ENCODE assay signal across 8 cellular contexts in the genomic region with DNA sequence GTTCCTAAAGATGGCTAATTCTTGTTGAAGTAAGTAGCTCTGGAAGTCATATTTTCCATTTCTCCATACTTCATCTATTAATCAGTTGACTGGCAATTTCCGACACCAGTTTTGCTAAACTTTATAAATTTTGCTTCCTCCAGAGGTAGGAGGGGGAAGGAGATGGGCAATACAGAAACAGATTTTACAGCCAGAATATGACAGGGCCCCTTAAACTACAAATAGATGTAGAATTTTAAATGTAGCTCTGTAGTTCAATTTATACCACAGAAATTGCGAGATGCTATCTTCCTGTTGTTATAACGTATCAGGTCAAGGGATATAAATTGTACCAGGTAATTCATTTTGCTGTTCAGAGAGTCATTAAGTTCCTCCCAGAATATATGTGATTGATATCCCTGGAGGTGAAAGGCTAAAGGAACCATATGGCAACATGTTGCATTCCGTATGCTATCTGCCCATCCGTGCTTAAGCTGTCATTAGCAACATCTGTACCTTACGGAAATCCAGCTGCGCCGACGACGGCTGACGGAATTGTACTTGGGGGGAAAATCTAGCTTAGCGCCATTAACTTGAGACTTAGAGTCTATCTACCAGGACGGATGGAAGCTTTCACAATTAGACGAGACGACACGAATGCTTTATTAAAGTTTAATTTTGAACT. TPM values are rescaled to one million over a fixed set of nuclear protein-coding genes. Genes with fewer than 3 reads are reported as not detected.
DNase-seq lines count a peak whose midpoint lies in the region; ATAC-seq and TF ChIP-seq lines count a peak whose summit lies in the region.

No MANE protein-coding gene starts in this region.

- peak overlapping the region; percentile 85 to 98 for H3K9ac ChIP-seq in colonic mucosa (ENCODE audit: low read depth in 2 of 2, low read length in 2 of 2)

- H3K27ac ChIP-seq in RWPE2 (ENCODE audit: poor library complexity, severe bottlenecking): peak overlapping the region; percentile 92
- H3K27ac ChIP-seq in colonic mucosa: peak overlapping the region; percentile 100
- H3K27ac ChIP-seq in upper lobe of right lung: peak overlapping the region; percentile 100

- H3K36me3 ChIP-seq in RWPE2 (ENCODE audit: low read depth) (no peaks in the 10 kb centered on the region), colonic mucosa (no peaks in the 10 kb centered on the region), upper lobe of right lung (no peaks in the 10 kb centered on the region)

- TF ChIP-seq CTCF in RWPE2 (IDR thresholded peaks at IDR 0.05; ENCODE audit: poor library complexity, severe bottlenecking) (no peak), colonic mucosa (IDR thresholded peaks at IDR 0.05) (no peak), upper lobe of right lung (IDR thresholded peaks at IDR 0.05) (no peak)

- H3K27me3 ChIP-seq in RWPE2 (ENCODE audit: insufficient read depth, poor library complexity, severe bottlenecking): no peaks in the 10 kb centered on the region
- no peaks in the 10 kb centered on the region for H3K27me3 ChIP-seq in colonic mucosa
- no peaks in the 10 kb centered on the region for H3K27me3 ChIP-seq in mononuclear cell (ENCODE audit: insufficient read depth, low read length)
- H3K27me3 ChIP-seq in upper lobe of right lung: no peaks in the 10 kb centered on the region

- H3K4me1 ChIP-seq in RWPE2 (ENCODE audit: insufficient read depth, poor library complexity, severe bottlenecking): peaks cover 20% of the 10 kb centered on the region
- H3K4me1 ChIP-seq in colonic mucosa: peaks cover 5% of the 10 kb centered on the region
- peaks cover 19% of the 10 kb centered on the region for H3K4me1 ChIP-seq in mononuclear cell (ENCODE audit: insufficient read depth, low read length)
- H3K4me1 ChIP-seq in upper lobe of right lung: peaks cover 27% of the 10 kb centered on the region

- H3K4me3 ChIP-seq in RWPE2 (ENCODE audit: severe bottlenecking) (peak overlapping the region; percentile 94), colonic mucosa (peak overlapping the region; percentile 71), mononuclear cell (ENCODE audit: low read length) (peak overlapping the region; percentile 80), upper lobe of right lung (peak overlapping the region; percentile 86)

- intact Hi-C loops in colonic mucosa (cut with DNase I): loop anchor here (5.0 kb wide), 1 partner anchor 96 kb away; a partner anchor contains a TSS
- intact Hi-C loops in upper lobe of right lung (cut with DNase I): loop anchor here (10.0 kb wide), 1 partner anchor 64 kb away; no protein-coding TSS in a partner anchor

- ATAC-seq in HG03175 (IDR thresholded peaks at IDR 0.05; ENCODE audit: unreplicated experiment) (peak; percentile 11), RWPE2 (ENCODE audit: low read depth) (peak; percentile 5; the same call in 1 of the 3 replicates), upper lobe of right lung (no peak), GM21360 (IDR thresholded peaks at IDR 0.05; ENCODE audit: unreplicated experiment) (no peak)

- peak; percentile 65 for DNase-seq in activated CD4-positive, alpha-beta T cell treated with anti-CD3 and anti-CD28 coated beads for 48 hours
- no peak for DNase-seq in activated CD4-positive, alpha-beta T cell treated with anti-CD3 and anti-CD28 coated beads, Interleukin-2, amount 50 U/mL, for 1 hour
- DNase-seq in RWPE2 (ENCODE audit: low spot score) (no peak), colonic mucosa (no peak), upper lobe of right lung (no peak)

- no peaks in the 10 kb centered on the region for H3K9me3 ChIP-seq in RWPE2 (ENCODE audit: severe bottlenecking)
- no peaks in the 10 kb centered on the region for H3K9me3 ChIP-seq in colonic mucosa
- no peaks in the 10 kb centered on the region for H3K9me3 ChIP-seq in mononuclear cell (ENCODE audit: low read depth, low read length)
- no peaks in the 10 kb centered on the region for H3K9me3 ChIP-seq in upper lobe of right lung

RNA-seq across cellular contexts. Expression of a gene that starts 8.4 kb away (rescaled TPM):
- total RNA-seq in colonic mucosa (1 to 10 TPM; 2.6 to 4.7 TPM), mononuclear cell (83.3 TPM), upper lobe of right lung (3.5 TPM)

Comparison
In these comparisons a context has a peak if more than half of its experiments do, and no peak if none do; other contexts are left out.
1. ATAC-seq: peak in HG03175 (single experiment) and RWPE2 (single experiment); none in upper lobe of right lung (single experiment) and GM21360 (single experiment).
2. RNA of a gene that starts 8.4 kb away (total RNA-seq): 83.3 TPM in mononuclear cell (single experiment); 2.6 to 4.7 TPM in colonic mucosa and 3.5 TPM in upper lobe of right lung (single experiment); every median in the first group is over 10 times any median in the second.
3. Peak in every context shown above with its lines, with median percentiles within 50 percentile points of each other: H3K27ac ChIP-seq and H3K4me3 ChIP-seq.